In genomic region chr12:19444097-19444496, GRCh38 we compare ENCODE assay signal across 1 cellular context.
TF ChIP-seq lines count a peak whose summit lies in the region.

No MANE protein-coding gene starts in this region.

TF ChIP-seq in GM23338, 12 proteins besides CTCF, POLR2A, EP300 and RAD21 (continued from another document):
- TF ChIP-seq REST (IDR thresholded peaks at IDR 0.05; ENCODE audit: unreplicated experiment) (no peak), EZH2 (IDR thresholded peaks at IDR 0.05; ENCODE audit: low read depth, unreplicated experiment) (no peak), ZNF331 (CRISPR knock-in tag; IDR thresholded peaks at IDR 0.05; ENCODE audit: low read depth) (no peak), NANOG (IDR thresholded peaks at IDR 0.05; ENCODE audit: borderline replicate concordance) (no peak)
